Comparison of ENCODE assay signal across 9 cellular contexts in the genomic region with DNA sequence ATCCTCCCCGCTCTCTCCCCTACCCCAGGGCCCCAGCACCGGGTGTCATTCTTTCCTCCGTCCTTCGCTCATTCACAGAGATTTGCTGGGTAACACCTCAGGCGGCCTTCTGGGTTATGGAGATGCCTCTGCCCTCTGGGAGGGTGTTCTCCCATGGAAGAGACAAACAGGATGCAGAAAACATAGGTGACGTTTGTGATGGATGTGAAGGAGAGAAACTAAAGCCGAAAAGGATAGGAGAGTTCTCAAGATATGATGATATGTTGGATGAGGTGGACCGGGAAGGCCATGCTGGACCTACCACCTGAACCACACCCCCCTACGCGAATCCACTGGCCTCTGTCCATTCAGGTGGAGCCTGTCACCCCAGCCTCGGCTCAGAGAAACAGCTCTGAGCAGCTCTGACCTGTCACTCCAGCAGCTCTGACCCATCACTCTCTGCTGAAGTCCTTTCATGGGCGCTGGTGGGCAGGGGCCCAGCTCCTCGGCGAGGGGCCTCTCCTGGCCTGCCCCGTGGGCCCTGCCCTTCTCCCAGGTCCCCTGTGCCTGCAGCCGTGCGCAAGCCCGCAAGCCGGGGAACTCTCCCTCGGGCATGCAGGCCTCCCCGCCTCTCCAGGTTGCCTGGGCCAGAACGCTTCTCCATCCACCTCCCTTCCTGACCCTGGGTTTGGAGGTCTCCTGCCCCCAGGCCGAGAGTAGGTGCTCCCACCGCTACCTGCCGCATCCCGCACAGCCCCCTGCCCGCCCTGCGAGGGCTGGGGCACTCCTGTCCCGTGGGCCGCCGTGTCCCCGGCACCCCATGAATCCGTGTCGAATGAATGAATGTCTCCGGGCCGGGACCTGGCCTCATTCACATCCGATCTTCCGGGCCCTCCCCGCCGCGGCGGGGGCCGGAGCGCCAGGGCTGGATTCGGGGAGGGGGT. TPM values are rescaled to one million over a fixed set of nuclear protein-coding genes. Genes with fewer than 3 reads are reported as not detected.
DNase-seq lines count a peak whose midpoint lies in the region; ATAC-seq and TF ChIP-seq lines count a peak whose summit lies in the region.
"Had no signal": no experiment of that assay in that cellular context is flagged by ENCODE, and none has a peak within 500 bp of the region (broad histone marks: within the 10 kb centered on the region; RNA-seq: fewer than 3 reads in every experiment).

No MANE protein-coding gene starts in this region.

- H2BK5ac ChIP-seq in mesendoderm (ENCODE audit: low read length), result no peak overlapping the region

- ATAC-seq in Right ventricle myocardium superior (ENCODE audit: poor library complexity) (peak; percentile 6), Right ventricle myocardium inferior (no peak)

- no peak for TF ChIP-seq CTCF in vagina (IDR thresholded peaks at IDR 0.05)

- intact Hi-C loops in Right ventricle myocardium superior (cut with DNase I), result no loop called here
- intact Hi-C loops in Right ventricle myocardium inferior (cut with DNase I), result loop anchor here (1.0 kb wide), 1 partner anchor 27 kb away; no protein-coding TSS in a partner anchor
- intact Hi-C loops in vagina (cut with DNase I), result loop anchor here (5.0 to 10.0 kb wide), 2 partner anchors 66 to 173 kb away; no protein-coding TSS in a partner anchor

- no peaks in the 10 kb centered on the region for H3K27me3 ChIP-seq in mesendoderm (ENCODE audit: insufficient read depth, low read length, poor library complexity)
- H3K27me3 ChIP-seq in vagina, result no peaks in the 10 kb centered on the region

- peak overlapping the region; percentile 37 for H3K4me3 ChIP-seq in mesendoderm (ENCODE audit: low read length)
- H3K4me3 ChIP-seq in vagina, result peak overlapping the region; percentile 69 to 97

- H3K4ac ChIP-seq in mesendoderm (ENCODE audit: low read depth, low read length), result no peak overlapping the region

- H2AK5ac ChIP-seq in mesendoderm (ENCODE audit: low read length), result no peak overlapping the region

- H3K79me1 ChIP-seq in mesendoderm (ENCODE audit: low read length), result peaks cover 15% of the 10 kb centered on the region

- H4K5ac ChIP-seq in mesendoderm (ENCODE audit: low read length), result no peak overlapping the region

- no peak overlapping the region for H2BK15ac ChIP-seq in mesendoderm (replicated peaks; ENCODE audit: low read depth)

- H3K18ac ChIP-seq in mesendoderm (ENCODE audit: low read length), result peak overlapping the region; percentile 72

- H3K9me3 ChIP-seq in vagina, result no peaks in the 10 kb centered on the region

- no CpG with 5 or more reads among the region's 45 CpGs for WGBS in mesendoderm (ENCODE audit: extremely low coverage, insufficient coverage, low lambda C conversion rate)

- TF ChIP-seq POLR2A in vagina (IDR thresholded peaks at IDR 0.05), result no peak

- H4K8ac ChIP-seq in mesendoderm (ENCODE audit: low read depth, low read length), result no peak overlapping the region

- H3K4me1 ChIP-seq in mesendoderm (ENCODE audit: control insufficient read depth, low read depth, low read length) (peaks cover 3% of the 10 kb centered on the region), vagina (peaks cover 33% of the 10 kb centered on the region)

- H2BK120ac ChIP-seq in mesendoderm (ENCODE audit: low read depth, low read length), result no peak overlapping the region

- DNase-seq in Right ventricle myocardium superior, result no peak
- DNase-seq in Right ventricle myocardium inferior (ENCODE audit: missing footprints), result no peak
- DNase-seq in cerebellum (ENCODE audit: low spot score), result peak; percentile 69
- DNase-seq in mesendoderm, result peak; percentile 41
- DNase-seq in vagina (ENCODE audit: extremely low spot score in 2 of 2), result no peak
- DNase-seq in stimulated activated CD8-positive, alpha-beta memory T cell treated with anti-CD3 and anti-CD28 coated beads, Interleukin-4, amount 100 ng/mL, for 48 hours, result no peak
- no peak for DNase-seq in NK-92 treated with Interleukin-12 subunit alpha and Interleukin-12 subunit beta, amount 100 ng/mL, for 24 hours (lab: John Stamatoyannopoulos, UW)
- no peak for DNase-seq in kidney tubule cell (ENCODE audit: low spot score)
- DNase-seq: MM.1S had no signal

- no peak overlapping the region for H3K27ac ChIP-seq in mesendoderm (ENCODE audit: low read depth, low read length)
- peak overlapping the region; percentile 75 for H3K27ac ChIP-seq in vagina

- peak overlapping the region; percentile 98 for H3K23ac ChIP-seq in mesendoderm (ENCODE audit: low read length)

- H3K9ac ChIP-seq in mesendoderm (ENCODE audit: low read length), result peak overlapping the region; percentile 82

- H3K4me2 ChIP-seq in mesendoderm (ENCODE audit: low read length), result peak overlapping the region; percentile 97

- H3K79me2 ChIP-seq in mesendoderm (ENCODE audit: control insufficient read depth, insufficient read depth, low read length), result peaks cover 27% of the 10 kb centered on the region

- H3K36me3 ChIP-seq in mesendoderm (ENCODE audit: control insufficient read depth, insufficient read depth, low read length), result no peaks in the 10 kb centered on the region
- H3K36me3 ChIP-seq in vagina, result no peaks in the 10 kb centered on the region

- H3K56ac ChIP-seq in mesendoderm (ENCODE audit: low read length), result peak overlapping the region; percentile 89

RNA-seq across cellular contexts. Expression of gene NCS1, which starts 0.7 kb away (rescaled TPM):
- total RNA-seq in Right ventricle myocardium superior, result 5.0 TPM
- total RNA-seq in Right ventricle myocardium inferior, result 5.0 TPM
- total RNA-seq in cerebellum, result 85.0 TPM
- 29.4 TPM for polyA plus RNA-seq in mesendoderm (2013, experiment 1 of 2)
- 28.7 TPM for polyA plus RNA-seq in mesendoderm (2013, experiment 2 of 2)
- total RNA-seq in vagina, result 20.4 TPM

Comparison
In these comparisons a context has a peak if more than half of its experiments do, and no peak if none do; other contexts are left out.
1. DNase-seq: peak in cerebellum (single experiment) and mesendoderm (single experiment); none in Right ventricle myocardium superior (single experiment), Right ventricle myocardium inferior (single experiment), vagina (0 of 2), stimulated activated CD8-positive, alpha-beta memory T cell treated with anti-CD3 and anti-CD28 coated beads, Interleukin-4, amount 100 ng/mL, for 48 hours (single experiment), NK-92 treated with Interleukin-12 subunit alpha and Interleukin-12 subunit beta, amount 100 ng/mL, for 24 hours (single experiment) and kidney tubule cell (single experiment).